16 cellular contexts compared by ENCODE assay signal in the genomic region with DNA sequence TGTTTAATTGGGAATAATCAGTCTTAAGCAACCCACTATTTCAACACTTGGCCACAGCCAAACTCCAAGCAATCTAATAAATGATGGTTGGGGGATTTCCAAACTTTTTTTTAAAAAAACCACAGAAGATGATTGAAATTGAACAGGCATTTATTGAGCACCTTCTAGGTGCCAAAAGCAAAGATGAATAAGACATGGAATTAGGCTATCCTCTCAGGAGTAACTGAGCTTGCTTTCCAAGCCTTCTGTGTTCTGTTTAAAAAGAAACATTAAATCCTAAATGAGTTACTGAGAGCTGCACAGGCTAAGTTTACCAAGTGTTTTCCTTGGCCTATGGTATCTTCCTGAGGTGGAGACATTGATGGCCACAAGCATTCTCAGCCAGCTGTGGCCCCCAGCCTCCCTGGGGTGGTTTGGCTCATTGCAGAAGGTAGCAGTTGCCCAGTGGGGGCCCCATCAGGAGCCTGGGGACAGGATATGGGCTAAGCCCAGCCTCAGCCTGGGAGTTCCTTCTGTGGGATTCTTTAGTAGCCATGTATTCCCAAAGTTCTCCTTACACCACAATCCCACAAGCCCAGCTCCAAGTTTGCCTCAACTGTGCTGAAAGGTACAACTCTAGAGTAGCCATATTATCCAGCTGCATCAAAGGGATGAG.
"Had no signal": no experiment of that assay in that cellular context is flagged by ENCODE, and none has a peak within 500 bp of the region (broad histone marks: within the 10 kb centered on the region; RNA-seq: fewer than 3 reads in every experiment).

No MANE protein-coding gene starts in this region.

- ATAC-seq: heart left ventricle, left lobe of liver, natural killer cell, upper lobe of right lung had no signal

- H3K27ac ChIP-seq: colonic mucosa, esophagus squamous epithelium, heart left ventricle, ovary, right atrium auricular region, tibial nerve, upper lobe of right lung, vagina had no signal

- H3K9me3 ChIP-seq: colonic mucosa, esophagus squamous epithelium, heart left ventricle, ovary, right atrium auricular region, tibial nerve, upper lobe of right lung, vagina had no signal

- H3K27me3 ChIP-seq: colonic mucosa, esophagus squamous epithelium, heart left ventricle, ovary, right atrium auricular region, tibial nerve, upper lobe of right lung, vagina had no signal

- H3K36me3 ChIP-seq: colonic mucosa, esophagus squamous epithelium, heart left ventricle, ovary, right atrium auricular region, tibial nerve, upper lobe of right lung, vagina had no signal

- H3K4me3 ChIP-seq: colonic mucosa, esophagus squamous epithelium, heart left ventricle, ovary, right atrium auricular region, tibial nerve, upper lobe of right lung, vagina had no signal

- H3K4me1 ChIP-seq: colonic mucosa, esophagus squamous epithelium, heart left ventricle, right atrium auricular region, tibial nerve, upper lobe of right lung, vagina had no signal

- DNase-seq: colonic mucosa; dermis blood vessel endothelial cell; esophagus squamous epithelium; heart left ventricle; hippocampal formation; kidney glomerular epithelial cell; mammary epithelial cell; natural killer cell; ovary; small intestine; stimulated activated CD4-positive, alpha-beta T cell treated with anti-CD3 and anti-CD28 coated beads, Interleukin-2, amount 100 ng/mL, for 48 hours; upper lobe of right lung had no signal
